In the genomic region with DNA sequence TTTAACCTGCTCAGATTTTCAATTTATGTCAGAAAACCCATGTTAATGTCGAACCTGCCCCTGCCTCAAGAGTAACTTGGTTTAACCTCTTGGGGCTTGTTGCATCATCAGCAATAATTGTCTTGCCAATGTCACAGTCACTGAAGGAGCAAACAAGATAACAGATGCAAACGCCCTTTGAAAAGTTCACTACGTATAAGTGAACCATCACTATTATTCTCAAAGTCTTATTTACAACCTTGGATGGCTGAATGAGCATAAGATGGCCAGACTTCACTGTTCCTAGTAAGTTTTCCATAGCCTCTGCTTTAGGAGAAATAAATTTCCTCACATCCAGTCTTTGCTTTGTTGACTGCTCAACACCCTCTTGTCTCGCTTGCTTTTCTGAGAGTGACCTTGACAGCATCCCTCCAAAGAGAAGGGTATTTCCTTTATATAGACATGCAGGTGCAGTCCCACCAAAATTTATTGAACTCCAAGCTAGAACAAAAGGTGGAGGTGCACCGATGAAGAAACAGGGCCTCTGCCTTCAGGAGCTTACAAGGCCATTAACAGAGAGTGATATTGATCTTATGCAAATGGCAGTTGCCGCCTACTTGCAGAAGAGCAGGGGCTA, we compare ENCODE assay signal across 1 cellular context.
A peak's percentile ranks its signal among the peaks of the same experiment; 100 is the strongest.
TF ChIP-seq lines count a peak whose summit lies in the region.

No MANE protein-coding gene starts in this region.

TF ChIP-seq in K562, 482 proteins besides CTCF, POLR2A, EP300 and RAD21 (continued from another document and continues in another):
- TF ChIP-seq ZNF398 (CRISPR knock-in tag; IDR thresholded peaks at IDR 0.05) (no peak), BDP1 (IDR thresholded peaks at IDR 0.05; ENCODE audit: insufficient read depth, insufficient read length) (no peak), BACH1 (tag; IDR thresholded peaks at IDR 0.05) (peak; percentile 65; the same call in 1 of the 2 replicates), NFE2 (IDR thresholded peaks at IDR 0.05; ENCODE audit: low read depth) (peak; percentile 50), TOE1 (IDR thresholded peaks at IDR 0.05; ENCODE audit: borderline replicate concordance) (0 out of 2 replicates have a peak, but pooled peaks have one; percentile 10), TOE1 (CRISPR knock-in tag; IDR thresholded peaks at IDR 0.05; ENCODE audit: borderline replicate concordance, low read depth) (no peak), THAP7 (CRISPR knock-in tag; IDR thresholded peaks at IDR 0.05) (no peak), ZNF551 (CRISPR knock-in tag; IDR thresholded peaks at IDR 0.05) (0 out of 2 replicates have a peak, but pooled peaks have one; percentile 17), HMG20B (CRISPR knock-in tag; IDR thresholded peaks at IDR 0.05) (no peak), ZNF174 (CRISPR knock-in tag; IDR thresholded peaks at IDR 0.05) (no peak), TFAP4 (CRISPR knock-in tag; IDR thresholded peaks at IDR 0.05; ENCODE audit: borderline replicate concordance) (no peak), SRSF3 (IDR thresholded peaks at IDR 0.05; ENCODE audit: insufficient read depth, low read length) (no peak), DNMT1 (IDR thresholded peaks at IDR 0.05) (no peak), STAT5A (IDR thresholded peaks at IDR 0.05; ENCODE audit: borderline replicate concordance, low read length) (peak; percentile 23; the same call in 1 of the 2 replicates), ZNF384 (IDR thresholded peaks at IDR 0.05; ENCODE audit: low read depth, low read length) (no peak), MCM5 (IDR thresholded peaks at IDR 0.05; ENCODE audit: low read depth) (no peak), SRSF9 (IDR thresholded peaks at IDR 0.05; ENCODE audit: borderline replicate concordance, low read depth, low read length) (no peak), SRF (CRISPR knock-in tag; IDR thresholded peaks at IDR 0.05) (0 out of 4 replicates have a peak, but pooled peaks of 1 of the 2 experiments have one; percentile 29), MTA3 (IDR thresholded peaks at IDR 0.05; ENCODE audit: borderline replicate concordance) (no peak), CBFA2T3 (IDR thresholded peaks at IDR 0.05) (peak; percentile 37; the same call in 1 of the 2 replicates), ESRRA (IDR thresholded peaks at IDR 0.05; ENCODE audit: borderline replicate concordance, low read depth) (peak; percentile 90), ZNF311 (CRISPR knock-in tag; IDR thresholded peaks at IDR 0.05) (no peak), C11orf30 (IDR thresholded peaks at IDR 0.05; ENCODE audit: low read depth) (peak; percentile 98), SMAD3 (CRISPR knock-in tag; conservative IDR thresholded peaks at IDR 0.05) (no peak), RBM25 (IDR thresholded peaks at IDR 0.05; ENCODE audit: low read depth, low read length, severe bottlenecking) (no peak), TRIM24 (IDR thresholded peaks at IDR 0.05) (peak; percentile 70 to 77; a peak in 2 of 4 replicates), ZNF324 (CRISPR knock-in tag; IDR thresholded peaks at IDR 0.05) (0 out of 2 replicates have a peak, but pooled peaks have one; percentile 23), E2F1 (CRISPR knock-in tag; IDR thresholded peaks at IDR 0.05) (0 out of 2 replicates have a peak, but pooled peaks have one; percentile 72), FOXJ3 (CRISPR knock-in tag; IDR thresholded peaks at IDR 0.05) (no peak), CHD1 (IDR thresholded peaks at IDR 0.05; ENCODE audit: low read length) (peak; percentile 31), SNRNP70 (optimal IDR thresholded peaks at IDR 0.05; ENCODE audit: low read depth, low read length) (no peak), BCL6 (CRISPR knock-in tag; IDR thresholded peaks at IDR 0.05) (no peak), CTBP1 (IDR thresholded peaks at IDR 0.05; ENCODE audit: borderline replicate concordance) (peak; percentile 12)
- TF ChIP-seq, protein P1, sequence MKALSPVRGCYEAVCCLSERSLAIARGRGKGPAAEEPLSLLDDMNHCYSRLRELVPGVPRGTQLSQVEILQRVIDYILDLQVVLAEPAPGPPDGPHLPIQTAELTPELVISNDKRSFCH (CRISPR knock-in tag; IDR thresholded peaks at IDR 0.05), result no peak
- TF ChIP-seq, protein P1 (tag; IDR thresholded peaks at IDR 0.05), result peak; percentile 82
- TF ChIP-seq, protein P2, sequence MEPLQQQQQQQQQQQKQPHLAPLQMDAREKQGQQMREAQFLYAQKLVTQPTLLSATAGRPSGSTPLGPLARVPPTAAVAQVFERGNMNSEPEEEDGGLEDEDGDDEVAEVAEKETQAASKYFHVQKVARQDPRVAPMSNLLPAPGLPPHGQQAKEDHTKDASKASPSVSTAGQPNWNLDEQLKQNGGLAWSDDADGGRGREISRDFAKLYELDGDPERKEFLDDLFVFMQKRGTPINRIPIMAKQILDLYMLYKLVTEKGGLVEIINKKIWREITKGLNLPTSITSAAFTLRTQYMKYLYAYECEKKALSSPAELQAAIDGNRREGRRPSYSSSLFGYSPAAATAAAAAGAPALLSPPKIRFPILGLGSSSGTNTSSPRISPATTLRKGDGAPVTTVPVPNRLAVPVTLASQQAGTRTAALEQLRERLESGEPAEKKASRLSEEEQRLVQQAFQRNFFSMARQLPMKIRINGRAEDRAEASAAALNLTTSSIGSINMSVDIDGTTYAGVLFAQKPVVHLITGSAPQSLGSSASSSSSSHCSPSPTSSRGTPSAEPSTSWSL (CRISPR knock-in tag; IDR thresholded peaks at IDR 0.05; ENCODE audit: borderline replicate concordance), result no peak
- TF ChIP-seq, protein P3, sequence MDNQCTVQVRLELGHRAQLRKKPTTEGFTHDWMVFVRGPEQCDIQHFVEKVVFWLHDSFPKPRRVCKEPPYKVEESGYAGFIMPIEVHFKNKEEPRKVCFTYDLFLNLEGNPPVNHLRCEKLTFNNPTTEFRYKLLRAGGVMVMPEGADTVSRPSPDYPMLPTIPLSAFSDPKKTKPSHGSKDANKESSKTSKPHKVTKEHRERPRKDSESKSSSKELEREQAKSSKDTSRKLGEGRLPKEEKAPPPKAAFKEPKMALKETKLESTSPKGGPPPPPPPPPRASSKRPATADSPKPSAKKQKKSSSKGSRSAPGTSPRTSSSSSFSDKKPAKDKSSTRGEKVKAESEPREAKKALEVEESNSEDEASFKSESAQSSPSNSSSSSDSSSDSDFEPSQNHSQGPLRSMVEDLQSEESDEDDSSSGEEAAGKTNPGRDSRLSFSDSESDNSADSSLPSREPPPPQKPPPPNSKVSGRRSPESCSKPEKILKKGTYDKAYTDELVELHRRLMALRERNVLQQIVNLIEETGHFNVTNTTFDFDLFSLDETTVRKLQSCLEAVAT (IDR thresholded peaks at IDR 0.05), result no peak
- TF ChIP-seq, protein P4, sequence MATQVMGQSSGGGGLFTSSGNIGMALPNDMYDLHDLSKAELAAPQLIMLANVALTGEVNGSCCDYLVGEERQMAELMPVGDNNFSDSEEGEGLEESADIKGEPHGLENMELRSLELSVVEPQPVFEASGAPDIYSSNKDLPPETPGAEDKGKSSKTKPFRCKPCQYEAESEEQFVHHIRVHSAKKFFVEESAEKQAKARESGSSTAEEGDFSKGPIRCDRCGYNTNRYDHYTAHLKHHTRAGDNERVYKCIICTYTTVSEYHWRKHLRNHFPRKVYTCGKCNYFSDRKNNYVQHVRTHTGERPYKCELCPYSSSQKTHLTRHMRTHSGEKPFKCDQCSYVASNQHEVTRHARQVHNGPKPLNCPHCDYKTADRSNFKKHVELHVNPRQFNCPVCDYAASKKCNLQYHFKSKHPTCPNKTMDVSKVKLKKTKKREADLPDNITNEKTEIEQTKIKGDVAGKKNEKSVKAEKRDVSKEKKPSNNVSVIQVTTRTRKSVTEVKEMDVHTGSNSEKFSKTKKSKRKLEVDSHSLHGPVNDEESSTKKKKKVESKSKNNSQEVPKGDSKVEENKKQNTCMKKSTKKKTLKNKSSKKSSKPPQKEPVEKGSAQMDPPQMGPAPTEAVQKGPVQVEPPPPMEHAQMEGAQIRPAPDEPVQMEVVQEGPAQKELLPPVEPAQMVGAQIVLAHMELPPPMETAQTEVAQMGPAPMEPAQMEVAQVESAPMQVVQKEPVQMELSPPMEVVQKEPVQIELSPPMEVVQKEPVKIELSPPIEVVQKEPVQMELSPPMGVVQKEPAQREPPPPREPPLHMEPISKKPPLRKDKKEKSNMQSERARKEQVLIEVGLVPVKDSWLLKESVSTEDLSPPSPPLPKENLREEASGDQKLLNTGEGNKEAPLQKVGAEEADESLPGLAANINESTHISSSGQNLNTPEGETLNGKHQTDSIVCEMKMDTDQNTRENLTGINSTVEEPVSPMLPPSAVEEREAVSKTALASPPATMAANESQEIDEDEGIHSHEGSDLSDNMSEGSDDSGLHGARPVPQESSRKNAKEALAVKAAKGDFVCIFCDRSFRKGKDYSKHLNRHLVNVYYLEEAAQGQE (CRISPR knock-in tag; IDR thresholded peaks at IDR 0.05; ENCODE audit: low read depth), result no peak
- TF ChIP-seq, protein P5, sequence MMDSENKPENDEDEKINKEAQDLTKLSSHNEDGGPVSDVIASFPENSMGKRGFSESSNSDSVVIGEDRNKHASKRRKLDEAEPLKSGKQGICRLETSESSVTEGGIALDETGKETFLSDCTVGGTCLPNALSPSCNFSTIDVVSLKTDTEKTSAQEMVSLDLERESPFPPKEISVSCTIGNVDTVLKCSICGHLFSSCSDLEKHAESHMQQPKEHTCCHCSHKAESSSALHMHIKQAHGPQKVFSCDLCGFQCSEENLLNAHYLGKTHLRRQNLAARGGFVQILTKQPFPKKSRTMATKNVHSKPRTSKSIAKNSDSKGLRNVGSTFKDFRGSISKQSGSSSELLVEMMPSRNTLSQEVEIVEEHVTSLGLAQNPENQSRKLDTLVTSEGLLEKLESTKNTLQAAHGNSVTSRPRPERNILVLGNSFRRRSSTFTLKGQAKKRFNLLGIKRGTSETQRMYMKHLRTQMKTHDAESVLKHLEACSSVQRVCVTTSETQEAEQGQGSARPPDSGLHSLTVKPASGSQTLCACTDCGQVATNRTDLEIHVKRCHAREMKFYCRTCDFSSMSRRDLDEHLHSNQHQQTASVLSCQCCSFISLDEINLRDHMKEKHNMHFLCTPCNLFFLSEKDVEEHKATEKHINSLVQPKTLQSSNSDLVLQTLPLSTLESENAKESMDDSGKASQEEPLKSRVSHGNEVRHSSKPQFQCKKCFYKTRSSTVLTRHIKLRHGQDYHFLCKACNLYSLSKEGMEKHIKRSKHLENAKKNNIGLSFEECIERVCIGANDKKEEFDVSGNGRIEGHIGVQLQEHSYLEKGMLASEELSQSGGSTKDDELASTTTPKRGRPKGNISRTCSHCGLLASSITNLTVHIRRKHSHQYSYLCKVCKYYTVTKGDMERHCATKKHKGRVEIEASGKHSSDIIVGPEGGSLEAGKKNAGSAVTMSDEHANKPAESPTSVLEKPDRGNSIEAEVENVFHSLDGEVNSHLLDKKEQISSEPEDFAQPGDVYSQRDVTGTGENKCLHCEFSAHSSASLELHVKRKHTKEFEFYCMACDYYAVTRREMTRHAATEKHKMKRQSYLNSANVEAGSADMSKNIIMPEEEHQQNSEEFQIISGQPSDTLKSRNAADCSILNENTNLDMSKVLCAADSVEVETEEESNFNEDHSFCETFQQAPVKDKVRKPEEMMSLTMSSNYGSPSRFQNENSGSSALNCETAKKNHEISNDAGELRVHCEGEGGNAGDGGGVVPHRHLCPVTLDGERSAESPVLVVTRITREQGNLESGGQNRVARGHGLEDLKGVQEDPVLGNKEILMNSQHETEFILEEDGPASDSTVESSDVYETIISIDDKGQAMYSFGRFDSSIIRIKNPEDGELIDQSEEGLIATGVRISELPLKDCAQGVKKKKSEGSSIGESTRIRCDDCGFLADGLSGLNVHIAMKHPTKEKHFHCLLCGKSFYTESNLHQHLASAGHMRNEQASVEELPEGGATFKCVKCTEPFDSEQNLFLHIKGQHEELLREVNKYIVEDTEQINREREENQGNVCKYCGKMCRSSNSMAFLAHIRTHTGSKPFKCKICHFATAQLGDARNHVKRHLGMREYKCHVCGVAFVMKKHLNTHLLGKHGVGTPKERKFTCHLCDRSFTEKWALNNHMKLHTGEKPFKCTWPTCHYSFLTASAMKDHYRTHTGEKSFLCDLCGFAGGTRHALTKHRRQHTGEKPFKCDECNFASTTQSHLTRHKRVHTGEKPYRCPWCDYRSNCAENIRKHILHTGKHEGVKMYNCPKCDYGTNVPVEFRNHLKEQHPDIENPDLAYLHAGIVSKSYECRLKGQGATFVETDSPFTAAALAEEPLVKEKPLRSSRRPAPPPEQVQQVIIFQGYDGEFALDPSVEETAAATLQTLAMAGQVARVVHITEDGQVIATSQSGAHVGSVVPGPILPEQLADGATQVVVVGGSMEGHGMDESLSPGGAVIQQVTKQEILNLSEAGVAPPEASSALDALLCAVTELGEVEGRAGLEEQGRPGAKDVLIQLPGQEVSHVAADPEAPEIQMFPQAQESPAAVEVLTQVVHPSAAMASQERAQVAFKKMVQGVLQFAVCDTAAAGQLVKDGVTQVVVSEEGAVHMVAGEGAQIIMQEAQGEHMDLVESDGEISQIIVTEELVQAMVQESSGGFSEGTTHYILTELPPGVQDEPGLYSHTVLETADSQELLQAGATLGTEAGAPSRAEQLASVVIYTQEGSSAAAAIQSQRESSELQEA (IDR thresholded peaks at IDR 0.05; ENCODE audit: low read depth), result no peak
